ENCODE assay signal across 18 cellular contexts in the genomic region with DNA sequence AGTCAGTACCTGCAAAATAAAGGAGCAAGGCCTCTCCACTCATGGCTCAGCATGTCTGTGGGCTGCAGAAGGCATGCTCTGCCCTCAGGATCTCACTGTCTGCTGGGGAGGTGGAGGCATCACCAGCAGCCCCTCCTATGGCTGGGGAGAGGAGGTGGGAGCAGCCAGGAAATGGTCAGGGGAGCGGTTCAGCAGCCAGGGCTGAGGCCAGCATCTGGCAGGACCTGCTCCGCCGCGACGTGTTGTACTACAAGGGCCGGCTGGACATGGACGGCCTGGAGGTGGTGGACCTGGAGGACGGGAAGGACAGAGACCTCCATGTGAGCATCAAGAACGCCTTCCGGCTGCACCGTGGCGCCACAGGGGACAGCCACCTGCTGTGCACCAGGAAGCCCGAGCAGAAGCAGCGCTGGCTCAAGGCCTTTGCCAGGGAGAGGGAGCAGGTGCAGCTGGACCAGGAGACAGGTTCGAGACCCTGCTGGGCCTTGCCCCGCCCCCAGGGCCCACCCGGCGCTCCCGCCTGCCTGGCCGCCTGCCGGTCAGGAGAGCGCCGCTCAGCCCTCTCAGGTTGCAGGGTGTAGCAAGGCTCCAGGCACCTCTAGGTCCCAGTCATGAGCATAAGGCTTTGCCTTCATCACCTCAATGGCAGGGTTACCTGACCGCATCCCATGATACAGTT. TPM values are rescaled to one million over a fixed set of nuclear protein-coding genes. Genes with fewer than 3 reads are reported as not detected.
DNase-seq lines count a peak whose midpoint lies in the region; ATAC-seq, FAIRE-seq and TF ChIP-seq lines count a peak whose summit lies in the region.
"Had no signal": no experiment of that assay in that cellular context is flagged by ENCODE, and none has a peak within 500 bp of the region (broad histone marks: within the 10 kb centered on the region; RNA-seq: fewer than 3 reads in every experiment).

No MANE protein-coding gene starts in this region.

- ATAC-seq in HepG2 (peak; percentile 2), right lobe of liver (no peak), upper lobe of right lung (no peak), GM21717 (IDR thresholded peaks at IDR 0.05; ENCODE audit: unreplicated experiment) (no peak)
- ATAC-seq: GM12878 had no signal

- CTCF ChIA-PET in HepG2 (lab: Yijun Ruan, JAX; ENCODE audit: low intra/inter-chr PET ratio, low total read pairs): no interaction called here

- POLR2A ChIA-PET in HepG2 (lab: Yijun Ruan, JAX): no interaction called here

- H3K79me2 ChIP-seq in HepG2 (ENCODE audit: insufficient read depth, low read length): no peaks in the 10 kb centered on the region
- H3K79me2 ChIP-seq in osteoblast (ENCODE audit: insufficient read depth, low read length): no peaks in the 10 kb centered on the region

- no peak overlapping the region for H3K27ac ChIP-seq in HepG2 (ENCODE audit: extremely low read length, insufficient read depth, low read length)
- no peak overlapping the region for H3K27ac ChIP-seq in right lobe of liver
- H3K27ac ChIP-seq in osteoblast (ENCODE audit: low read depth, low read length): no peak overlapping the region
- no peak overlapping the region for H3K27ac ChIP-seq in upper lobe of right lung
- H3K27ac ChIP-seq: C4-2B, GM23248 had no signal

- TF ChIP-seq EP300 in HepG2 (IDR thresholded peaks at IDR 0.05; ENCODE audit: low read depth in 2 of 2, low read length in 2 of 2) (no peak), HepG2 (CRISPR knock-in tag; IDR thresholded peaks at IDR 0.05; ENCODE audit: borderline replicate concordance) (no peak)

- no peak overlapping the region for H3K9ac ChIP-seq in HepG2 (ENCODE audit: insufficient read depth, low read depth, low read length)
- H3K9ac ChIP-seq: GM23248 had no signal

- H3K4me1 ChIP-seq in HepG2 (ENCODE audit: insufficient read depth, low read length): no peaks in the 10 kb centered on the region
- H3K4me1 ChIP-seq in right lobe of liver: no peaks in the 10 kb centered on the region
- H3K4me1 ChIP-seq in osteoblast (ENCODE audit: insufficient read depth, low read length): no peaks in the 10 kb centered on the region
- H3K4me1 ChIP-seq in upper lobe of right lung: no peaks in the 10 kb centered on the region

- FAIRE-seq in HepG2 (lab: Jason Lieb, UNC) (no peak), frontal cortex (lab: Jason Lieb, UNC) (no peak)
- FAIRE-seq: GM12878, GM18507 had no signal

- H3K36me3 ChIP-seq in HepG2 (replicated peaks in 1 of 2; ENCODE audit: control insufficient read depth in 1 of 2, insufficient read depth in 2 of 2, low read length in 2 of 2) (peaks cover 17 to 24% of the 10 kb centered on the region in 2 experiments; a peak in 4 of 5 replicates), right lobe of liver (peaks cover 0 to 24% (median 3%) of the 10 kb centered on the region in 4 donors), osteoblast (ENCODE audit: insufficient read depth, low read length) (peaks cover 13% of the 10 kb centered on the region), upper lobe of right lung (peaks cover 27% of the 10 kb centered on the region)

- H4K20me1 ChIP-seq in HepG2 (ENCODE audit: insufficient read depth, low read length) (no peaks in the 10 kb centered on the region; the same call in 1 of the 2 replicates), osteoblast (ENCODE audit: insufficient read depth, low read length) (peaks cover 9% of the 10 kb centered on the region)

- no TSS peak for BruUV-seq in HepG2 (replicated peaks; lab: Mats Ljungman, UMichigan)

- no peaks in the 10 kb centered on the region for H3K9me3 ChIP-seq in HepG2 (ENCODE audit: low read length)
- H3K9me3 ChIP-seq in right lobe of liver: no peaks in the 10 kb centered on the region
- H3K9me3 ChIP-seq in osteoblast (ENCODE audit: low read depth, low read length): no peaks in the 10 kb centered on the region
- no peaks in the 10 kb centered on the region for H3K9me3 ChIP-seq in upper lobe of right lung

- TF ChIP-seq CTCF in HepG2 (CRISPR knock-in tag; IDR thresholded peaks at IDR 0.05) (no peak), right lobe of liver (IDR thresholded peaks at IDR 0.05) (no peak), osteoblast (IDR thresholded peaks at IDR 0.05; ENCODE audit: extremely low read depth, low read depth, low read length) (no peak), upper lobe of right lung (IDR thresholded peaks at IDR 0.05) (no peak)

- 93% methylated on average over 20 of the region's 24 CpGs for WGBS in HepG2 (ENCODE audit: low lambda C conversion rate)
- WGBS in right lobe of liver (ENCODE audit: insufficient coverage, low coverage, low lambda C conversion rate, missing lambda C conversion rate): 100% methylated on average over 1 of the region's 24 CpGs

- no peak overlapping the region for H3K4me2 ChIP-seq in HepG2 (ENCODE audit: low read depth, low read length)
- no peak overlapping the region for H3K4me2 ChIP-seq in osteoblast (ENCODE audit: insufficient read depth, low read length)

- H2AFZ ChIP-seq in HepG2 (ENCODE audit: low read length): no peak overlapping the region
- no peak overlapping the region for H2AFZ ChIP-seq in osteoblast (ENCODE audit: low read length)
- H2AFZ ChIP-seq: GM23248 had no signal

- no peaks in the 10 kb centered on the region for H3K27me3 ChIP-seq in HepG2 (ENCODE audit: control insufficient read depth in 1 of 2, insufficient read depth in 2 of 2, low read length in 2 of 2)
- no peaks in the 10 kb centered on the region for H3K27me3 ChIP-seq in right lobe of liver
- no peaks in the 10 kb centered on the region for H3K27me3 ChIP-seq in osteoblast (ENCODE audit: insufficient read depth, low read length)
- peaks cover 6% of the 10 kb centered on the region for H3K27me3 ChIP-seq in upper lobe of right lung

- TF ChIP-seq RAD21 in HepG2 (CRISPR knock-in tag; IDR thresholded peaks at IDR 0.05): no peak

- H3K4me3 ChIP-seq in HepG2 (replicated peaks in 1 of 3; ENCODE audit: insufficient read depth in 1 of 3, low read depth in 2 of 3, low read length in 3 of 3) (no peak overlapping the region), right lobe of liver (no peak overlapping the region), osteoblast (ENCODE audit: insufficient read depth, low read length) (no peak overlapping the region), upper lobe of right lung (no peak overlapping the region)
- H3K4me3 ChIP-seq: GM12878, GM23248 had no signal

- DNase-seq in HepG2 (ENCODE audit: low spot score) (no peak), right lobe of liver (no peak), islet precursor cell (peak; percentile 59), osteoblast (ENCODE audit: insufficient read length, low spot score, missing footprints) (peak; percentile 83), upper lobe of right lung (peak; percentile 45), frontal cortex (ENCODE audit: low spot score in 2 of 2) (no peak)
- no peak for DNase-seq in activated naive CD4-positive, alpha-beta T cell treated with anti-CD3 and anti-CD28 coated beads, Interleukin-2, amount 50 U/mL, for 16 hours
- DNase-seq: COR-L47, GM23248, KG1, NCI-H1105 treated with DMSO at 0.1 percent for 48 hours, NCI-H187, NCI-H69, Right ventricle myocardium superior had no signal

- in situ Hi-C loops in HepG2 (cut with HindIII; ENCODE audit: extremely low pct_ligation_motif_present, low pct_unique_long_range_greater_than_20kb): no loop called here

- intact Hi-C loops in HepG2 (cut with micrococcal nuclease; ENCODE audit: unreplicated experiment) (no loop called here), right lobe of liver (cut with DNase I) (no loop called here), upper lobe of right lung (cut with DNase I) (no loop called here)

- TF ChIP-seq POLR2A in HepG2 (IDR thresholded peaks at IDR 0.05; ENCODE audit: insufficient read depth in 1 of 2, low read depth in 2 of 2, low read length in 2 of 2) (no peak), right lobe of liver (IDR thresholded peaks at IDR 0.05) (no peak)

RNA-seq across cellular contexts. Expression of gene FAM168B, which starts 49.0 kb away (rescaled TPM):
- total RNA-seq in HepG2 (2016; rRNA removed; fragmentation: Illumina TruSeq; extraction: Trizol) (63.7 and 64.5 TPM in 2 replicates), right lobe of liver (10 to 100 TPM; 28.1 to 69.7 (median 33.9) TPM), osteoblast (100 and 117 TPM in 2 replicates), upper lobe of right lung (77.8 TPM), frontal cortex (159 TPM)
- 5.2 and 5.9 TPM in 2 replicates for total RNA-seq in HepG2 (2016; cell fraction: cytosol; rRNA removed; fragmentation: Illumina TruSeq; extraction: Trizol; ENCODE audit: low read depth)
- total RNA-seq in HepG2 (2016; cell fraction: insoluble cytoplasmic fraction; rRNA removed; fragmentation: Illumina TruSeq; extraction: Trizol): 54.8 and 65.4 TPM in 2 replicates
- total RNA-seq in HepG2 (2016; cell fraction: membrane; rRNA removed; fragmentation: Illumina TruSeq; extraction: Trizol): 19.1 and 22.7 TPM in 2 replicates
- 38.5 and 42.2 TPM in 2 replicates for total RNA-seq in HepG2 (2016; cell fraction: nucleus; rRNA removed; fragmentation: Illumina TruSeq; extraction: Trizol)
- polyA plus RNA-seq in HepG2 (2011; rRNA removed): 113 and 127 TPM in 2 replicates
- 82.0 and 115 TPM in 2 replicates for polyA plus RNA-seq in HepG2 (2011; cell fraction: cytosol; rRNA removed)
- 115 and 127 TPM in 2 replicates for polyA plus RNA-seq in HepG2 (2011; cell fraction: nucleus; rRNA removed)
- polyA plus RNA-seq in HepG2 (2012): 63.9 and 65.2 TPM in 2 replicates
- 3.6 and 4.4 TPM in 2 replicates for polyA plus RNA-seq in HepG2 (2016; cell fraction: cytosol; fragmentation: Illumina TruSeq; extraction: Trizol; ENCODE audit: low read depth)
- polyA plus RNA-seq in HepG2 (2016; cell fraction: insoluble cytoplasmic fraction; fragmentation: Illumina TruSeq; extraction: Trizol; ENCODE audit: low read depth): 63.7 and 70.4 TPM in 2 replicates
- polyA plus RNA-seq in HepG2 (2016; cell fraction: membrane; fragmentation: Illumina TruSeq; extraction: Trizol; ENCODE audit: low read depth): 10.7 and 10.9 TPM in 2 replicates
- 58.6 and 63.4 TPM in 2 replicates for polyA plus RNA-seq in HepG2 (2016; cell fraction: nucleus; fragmentation: Illumina TruSeq; extraction: Trizol; ENCODE audit: insufficient read depth, low read depth)
- polyA minus RNA-seq in HepG2 (2011; rRNA and poly(A)+ RNA removed; ENCODE audit: low replicate concordance): 146 and 269 TPM in 2 replicates
- 63.9 and 69.7 TPM in 2 replicates for polyA minus RNA-seq in HepG2 (2011; cell fraction: cytosol; rRNA and poly(A)+ RNA removed)
- 31.0 and 31.8 TPM in 2 replicates for polyA minus RNA-seq in HepG2 (2011; cell fraction: nucleus; rRNA and poly(A)+ RNA removed)

Comparison
In these comparisons a context has a peak if more than half of its experiments do, and no peak if none do; other contexts are left out.
1. DNase-seq: peak in islet precursor cell (single experiment), osteoblast (single experiment) and upper lobe of right lung (single experiment); none in HepG2 (single experiment), right lobe of liver (0 of 3), activated naive CD4-positive, alpha-beta T cell treated with anti-CD3 and anti-CD28 coated beads, Interleukin-2, amount 50 U/mL, for 16 hours (single experiment) and frontal cortex (0 of 2).